Comparison of ENCODE assay signal across 7 cellular contexts in genomic region chr14:50082784-50083466, GRCh38.
DNase-seq lines count a peak whose midpoint lies in the region; ATAC-seq lines count a peak whose summit lies in the region.

No MANE protein-coding gene starts in this region.

- DNase-seq in activated CD8-positive, alpha-beta memory T cell treated with anti-CD3 and anti-CD28 coated beads, Interleukin-2, amount 50 U/mL, for 24 hours (ENCODE audit: extremely low read depth), result peak; percentile 79
- DNase-seq in kidney glomerular epithelial cell (lab: John Stamatoyannopoulos, UW) (peak; percentile 47), midbrain (lab: John Stamatoyannopoulos, UW) (no peak), RKO (ENCODE audit: low spot score) (no peak)
- DNase-seq in stimulated activated naive CD4-positive, alpha-beta T cell treated with Interleukin-2 at 50 U/mL for 16 hours (lab: John Stamatoyannopoulos, UW), result peak; percentile 88

- ATAC-seq in GM19468 (IDR thresholded peaks at IDR 0.05; ENCODE audit: extremely low read depth, unreplicated experiment) (peak; percentile 48), HG03558 (IDR thresholded peaks at IDR 0.05; ENCODE audit: extremely low read depth, unreplicated experiment) (peak; percentile 51)

Comparison
In these comparisons a context has a peak if more than half of its experiments do, and no peak if none do; other contexts are left out.
1. DNase-seq: peak in activated CD8-positive, alpha-beta memory T cell treated with anti-CD3 and anti-CD28 coated beads, Interleukin-2, amount 50 U/mL, for 24 hours (single experiment), kidney glomerular epithelial cell (single experiment) and stimulated activated naive CD4-positive, alpha-beta T cell treated with Interleukin-2 at 50 U/mL for 16 hours (single experiment); none in midbrain (single experiment) and RKO (single experiment).